In genomic region chr5:132410451-132411381, GRCh38 we compare ENCODE assay signal across 8 cellular contexts. TPM values are rescaled to one million over a fixed set of nuclear protein-coding genes. Genes with fewer than 3 reads are reported as not detected.
A peak's percentile ranks its signal among the peaks of the same experiment; 100 is the strongest.
DNase-seq lines count a peak whose midpoint lies in the region; ATAC-seq, FAIRE-seq and TF ChIP-seq lines count a peak whose summit lies in the region.

No MANE protein-coding gene starts in this region.

- H3K27ac Mint-ChIP-seq in CD8-positive, alpha-beta T cell: peak overlapping the region; percentile 98

- no peaks in the 10 kb centered on the region for H3K9me3 ChIP-seq in CD8-positive, alpha-beta T cell (ENCODE audit: low read length)
- H3K9me3 ChIP-seq in endothelial cell of umbilical vein (replicated peaks; ENCODE audit: control insufficient read depth, insufficient read depth, low read length) (no peaks in the 10 kb centered on the region), mucosa of descending colon (no peaks in the 10 kb centered on the region)

- peaks cover 5% of the 10 kb centered on the region for H3K9me3 Mint-ChIP-seq in CD8-positive, alpha-beta T cell

- peak overlapping the region; percentile 92 for H3K9ac ChIP-seq in endothelial cell of umbilical vein (replicated peaks; ENCODE audit: extremely low read depth, insufficient read depth, low read length)

- peak; percentile 48 for TF ChIP-seq POLR2A in endothelial cell of umbilical vein (IDR thresholded peaks at IDR 0.05; ENCODE audit: low read depth, low read length)

- FAIRE-seq in endothelial cell of umbilical vein (lab: Jason Lieb, UNC): peak; percentile 48

- peak overlapping the region; percentile 93 for H3K4me2 ChIP-seq in endothelial cell of umbilical vein (ENCODE audit: insufficient read depth, low read length)

- peak; percentile 44 for TF ChIP-seq CTCF in CD8-positive, alpha-beta T cell (IDR thresholded peaks at IDR 0.05)
- TF ChIP-seq CTCF in endothelial cell of umbilical vein (IDR thresholded peaks at IDR 0.05; ENCODE audit: extremely low read depth in 1 of 2, insufficient read depth in 1 of 2, low read depth in 1 of 2, low read length in 2 of 2): peak; percentile 72 to 82
- peak; percentile 73 for TF ChIP-seq CTCF in mucosa of descending colon (IDR thresholded peaks at IDR 0.05)

- ATAC-seq in CD8-positive, alpha-beta T cell: peak; percentile 66
- ATAC-seq in GM19324 (IDR thresholded peaks at IDR 0.05; ENCODE audit: low FRiP score, unreplicated experiment) (peak; percentile 73), HG03442 (IDR thresholded peaks at IDR 0.05; ENCODE audit: unreplicated experiment) (peak; percentile 56), mucosa of descending colon (peak; percentile 80)

- peak overlapping the region; percentile 95 for H3K4me3 Mint-ChIP-seq in CD8-positive, alpha-beta T cell

- H3K4me3 ChIP-seq in CD8-positive, alpha-beta T cell (ENCODE audit: low read depth, low read length): peak overlapping the region; percentile 73
- H3K4me3 ChIP-seq in endothelial cell of umbilical vein (replicated peaks in 1 of 3; ENCODE audit: insufficient read depth in 1 of 3, low read depth in 1 of 3, low read length in 3 of 3): peak overlapping the region; percentile 69 to 77 (median 76)
- H3K4me3 ChIP-seq in mucosa of descending colon: peak overlapping the region; percentile 71

- H2AFZ ChIP-seq in endothelial cell of umbilical vein (ENCODE audit: low read depth, low read length): peak overlapping the region; percentile 87

- no TSS peak for BruUV-seq in endothelial cell of umbilical vein (replicated peaks; lab: Mats Ljungman, UMichigan)

- peaks cover 80% of the 10 kb centered on the region for H3K4me1 Mint-ChIP-seq in CD8-positive, alpha-beta T cell (ENCODE audit: low read depth)

- peaks cover 79% of the 10 kb centered on the region for H3K4me1 ChIP-seq in CD8-positive, alpha-beta T cell (ENCODE audit: insufficient read depth, low read length)
- peaks cover 46% of the 10 kb centered on the region for H3K4me1 ChIP-seq in endothelial cell of umbilical vein (ENCODE audit: control insufficient read depth, extremely low read depth, insufficient read depth, low read length)
- H3K4me1 ChIP-seq in mucosa of descending colon (ENCODE audit: low read depth): peaks cover 42% of the 10 kb centered on the region

- H3K27me3 ChIP-seq in CD8-positive, alpha-beta T cell (ENCODE audit: insufficient read depth, low read length): no peaks in the 10 kb centered on the region
- H3K27me3 ChIP-seq in endothelial cell of umbilical vein (ENCODE audit: control insufficient read depth in 2 of 2, insufficient read depth in 2 of 2, low read length in 2 of 2): no peaks in the 10 kb centered on the region

- DNase-seq in CD8-positive, alpha-beta T cell: peak; percentile 61 to 87 (median 80)
- DNase-seq in NOMO-1 treated with DMSO at 0.1 percent for 48 hours (lab: John Stamatoyannopoulos, UW; ENCODE audit: unreplicated experiment) (peak; percentile 71), endothelial cell of umbilical vein (ENCODE audit: low read depth, low spot score) (peak; percentile 79), mucosa of descending colon (peak; percentile 86 to 91 (median 90))
- DNase-seq in activated CD8-positive, alpha-beta memory T cell treated with anti-CD3 and anti-CD28 coated beads, Interleukin-2, amount 50 U/mL, for 24 hours (ENCODE audit: extremely low read depth): peak; percentile 68
- DNase-seq in stimulated activated CD8-positive, alpha-beta memory T cell treated with anti-CD3 and anti-CD28 coated beads, Interleukin-4, amount 100 ng/mL, for 48 hours: peak; percentile 89

- no peaks in the 10 kb centered on the region for H3K36me3 ChIP-seq in CD8-positive, alpha-beta T cell (ENCODE audit: insufficient read depth, low read length)
- no peaks in the 10 kb centered on the region for H3K36me3 ChIP-seq in endothelial cell of umbilical vein (ENCODE audit: control insufficient read depth in 2 of 2, extremely low read depth in 1 of 2, insufficient read depth in 2 of 2, low read length in 2 of 2)
- no peaks in the 10 kb centered on the region for H3K36me3 ChIP-seq in mucosa of descending colon (ENCODE audit: low read depth)

- CTCF ChIA-PET in CD8-positive, alpha-beta T cell (lab: Charles Lee): interaction anchor here (0.8 to 4.1 kb wide), 28 partner anchors 10 to 96 kb away, joined by 3 to 36 read pairs (median 7); partner anchors contain the start of genes IRF1 and SLC22A5
- CTCF ChIA-PET in endothelial cell of umbilical vein (lab: Charles Lee): interaction anchor here (0.7 to 3.9 kb wide), 9 partner anchors 10 to 409 kb away, joined by 3 to 59 read pairs (median 5); partner anchors contain the start of genes IRF1 and SLC22A4

- H4K20me1 ChIP-seq in endothelial cell of umbilical vein (replicated peaks; ENCODE audit: control insufficient read depth, extremely low read depth, insufficient read depth, low read length): no peaks in the 10 kb centered on the region

- intact Hi-C loops in CD8-positive, alpha-beta T cell (cut with DNase I, micrococcal nuclease): loop anchor here (1.0 to 10.0 kb wide), 7 partner anchors 9 to 616 kb away; partner anchors contain the start of genes RAD50 (in 2 of the 2), FNIP1 (in 1 of the 2) and IRF1 (in 1 of the 2)
- intact Hi-C loops in endothelial cell of umbilical vein (cut with micrococcal nuclease) (loop anchor here (1.0 kb wide), 4 partner anchors 22 to 455 kb away; no protein-coding TSS in a partner anchor), mucosa of descending colon (cut with DNase I, micrococcal nuclease) (no loop called here)

- H3K27me3 Mint-ChIP-seq in CD8-positive, alpha-beta T cell (ENCODE audit: low read depth): no peaks in the 10 kb centered on the region

- H3K79me2 ChIP-seq in endothelial cell of umbilical vein (ENCODE audit: control insufficient read depth, insufficient read depth, low read length): peaks cover 3% of the 10 kb centered on the region

- no peaks in the 10 kb centered on the region for H3K9me1 ChIP-seq in endothelial cell of umbilical vein (replicated peaks; ENCODE audit: control insufficient read depth, extremely low read depth, insufficient read depth, low read length)

- POLR2A ChIA-PET in CD8-positive, alpha-beta T cell (lab: Charles Lee): interaction anchor here (0.8 to 3.9 kb wide), 21 partner anchors 10 to 456 kb away, joined by 3 to 105 read pairs (median 7); partner anchors contain the start of genes GDF9, IRF1, RAD50 and UQCRQ
- POLR2A ChIA-PET in endothelial cell of umbilical vein (lab: Charles Lee): interaction anchor here (1.6 kb wide), 1 partner anchor 80 kb away, joined by 6 read pairs; the partner anchor contains the start of gene IRF1

- peaks cover 35% of the 10 kb centered on the region for H3K36me3 Mint-ChIP-seq in CD8-positive, alpha-beta T cell

- dilution Hi-C loops in endothelial cell of umbilical vein (cut with MboI; ENCODE audit: extremely low pct_ligation_motif_present, low sequenced_read_pairs): no loop called here

- H3K27ac ChIP-seq in CD8-positive, alpha-beta T cell (ENCODE audit: low read depth, low read length): peak overlapping the region; percentile 96
- H3K27ac ChIP-seq in endothelial cell of umbilical vein (ENCODE audit: insufficient read depth, low read depth, low read length): peak overlapping the region; percentile 92

TF ChIP-seq in endothelial cell of umbilical vein, 7 proteins besides CTCF, POLR2A, EP300 and RAD21:
- TF ChIP-seq FOS (IDR thresholded peaks at IDR 0.05; ENCODE audit: borderline replicate concordance, insufficient read depth, low read length) (no peak), GATA2 (IDR thresholded peaks at IDR 0.05; ENCODE audit: insufficient read depth, insufficient read length, low read depth, low read length) (no peak), EZH2 (IDR thresholded peaks at IDR 0.05; ENCODE audit: borderline replicate concordance, low read depth, low read length, severe bottlenecking) (no peak), MAX (IDR thresholded peaks at IDR 0.05; ENCODE audit: insufficient read depth, insufficient read length) (no peak), POLR2AphosphoS5 (IDR thresholded peaks at IDR 0.05; ENCODE audit: insufficient read depth, low read depth, low read length) (peak; percentile 58)

RNA-seq across cellular contexts. Expression of gene SLC22A5, which starts 41.2 kb away (rescaled TPM):
- 1 to 10 TPM; 4.5 to 5.3 TPM for total RNA-seq in CD8-positive, alpha-beta T cell
- total RNA-seq in endothelial cell of umbilical vein: 3.6 and 3.8 TPM in 2 replicates
- 9.3 and 10.1 TPM in 2 replicates for polyA plus RNA-seq in endothelial cell of umbilical vein
- polyA plus RNA-seq in endothelial cell of umbilical vein (2011; cell fraction: cytosol; rRNA removed): 5.3 and 5.4 TPM in 2 replicates
- polyA plus RNA-seq in endothelial cell of umbilical vein (2011; cell fraction: nucleus; rRNA removed): 10.4 and 10.8 TPM in 2 replicates
- 2.2 and 3.6 TPM in 2 replicates for polyA plus RNA-seq in endothelial cell of umbilical vein (2012)
- polyA minus RNA-seq in endothelial cell of umbilical vein: 19.7 and 21.4 TPM in 2 replicates
- polyA minus RNA-seq in endothelial cell of umbilical vein (2011; cell fraction: cytosol; rRNA and poly(A)+ RNA removed): 27.1 TPM
- 5.4 and 6.3 TPM in 2 replicates for polyA minus RNA-seq in endothelial cell of umbilical vein (2011; cell fraction: nucleus; rRNA and poly(A)+ RNA removed)
- total RNA-seq in mucosa of descending colon: 10 to 100 TPM; 27.9 to 95.4 (median 29.4) TPM

Comparison
In these comparisons a context has a peak if more than half of its experiments do, and no peak if none do; other contexts are left out.
1. Peak in every context shown above with its lines: DNase-seq, ATAC-seq, H3K4me3 ChIP-seq and H3K27ac ChIP-seq.
2. intact Hi-C loops: an anchor here in CD8-positive, alpha-beta T cell (1.0 to 10.0 kb wide) and endothelial cell of umbilical vein (1.0 kb wide); none called in mucosa of descending colon.